ENCODE assay signal across 1 cellular context in the genomic region with DNA sequence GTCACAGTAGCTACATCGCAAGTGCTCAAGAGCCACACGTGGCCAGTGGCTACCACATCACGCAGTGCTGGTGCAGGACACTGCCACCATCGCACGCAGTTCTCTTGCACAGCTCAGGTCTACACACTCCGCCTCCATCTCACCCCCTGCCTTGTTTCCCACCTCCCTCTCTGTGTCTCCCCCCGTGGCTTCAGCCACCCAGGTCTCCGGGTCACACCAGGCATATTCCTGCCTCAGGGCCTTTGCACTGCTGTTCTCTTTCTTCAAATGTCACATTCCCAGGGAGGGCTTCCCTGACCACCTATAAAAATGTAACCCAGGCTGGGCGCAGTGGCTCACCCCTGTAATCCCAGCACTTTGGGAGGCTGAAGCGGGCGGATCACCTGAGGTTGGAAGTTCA.
TF ChIP-seq lines count a peak whose summit lies in the region.

No MANE protein-coding gene starts in this region.

TF ChIP-seq in H1, 55 proteins besides CTCF, POLR2A, EP300 and RAD21:
- TF ChIP-seq SRF (IDR thresholded peaks at IDR 0.05; ENCODE audit: low read depth, low read length) (no peak), KDM1A (IDR thresholded peaks at IDR 0.05; ENCODE audit: borderline replicate concordance, low read length) (0 out of 2 replicates have a peak, but pooled peaks have one; percentile 16)
